In genomic region chr10:35434533-35434932, GRCh38 we compare ENCODE assay signal across 20 cellular contexts.
DNase-seq lines count a peak whose midpoint lies in the region; ATAC-seq, FAIRE-seq and TF ChIP-seq lines count a peak whose summit lies in the region.
"Had no signal": no experiment of that assay in that cellular context is flagged by ENCODE, and none has a peak within 500 bp of the region (broad histone marks: within the 10 kb centered on the region; RNA-seq: fewer than 3 reads in every experiment).

No MANE protein-coding gene starts in this region.

- peaks cover 18% of the 10 kb centered on the region for H3K4me1 ChIP-seq in astrocyte (ENCODE audit: insufficient read depth, low read length)

- TF ChIP-seq CTCF in astrocyte (IDR thresholded peaks at IDR 0.05; ENCODE audit: insufficient read depth, low read depth, low read length) (no peak), GM10266 (IDR thresholded peaks at IDR 0.05; ENCODE audit: control insufficient read depth, insufficient read depth, low read depth, missing control alignments) (no peak)

- H3K36me3 Mint-ChIP-seq in activated T-cell treated with anti-CD3 and anti-CD28 coated beads, Interleukin-2, amount 50 U/mL, for 72 hours (ENCODE audit: insufficient read depth in 2 of 2): peaks cover 21 to 31% of the 10 kb centered on the region in 2 donors
- H3K36me3 Mint-ChIP-seq in astrocyte (ENCODE audit: low read depth, unreplicated experiment): no peaks in the 10 kb centered on the region
- peaks cover 41% of the 10 kb centered on the region for H3K36me3 Mint-ChIP-seq in stimulated activated memory B cell treated with anti-CD40 and anti-IgM and Interleukin-4, amounts not matched to agents 10 μg/mL and 1 μg/mL and 100 μg/mL, for 72 hours

- H3K9me3 ChIP-seq in astrocyte (ENCODE audit: insufficient read depth, low read depth, low read length): no peaks in the 10 kb centered on the region

- H3K9ac ChIP-seq in astrocyte (ENCODE audit: low read length): no peak overlapping the region

- peak overlapping the region; percentile 3 for H3K27ac ChIP-seq in astrocyte (ENCODE audit: low read depth, low read length)
- H3K27ac ChIP-seq: hepatocyte, right atrium auricular region, RWPE1 had no signal

- H3K27me3 ChIP-seq in astrocyte (ENCODE audit: insufficient read depth, low read length): no peaks in the 10 kb centered on the region
- H3K27me3 ChIP-seq: hepatocyte, right atrium auricular region had no signal

- H3K27me3 Mint-ChIP-seq in activated T-cell treated with anti-CD3 and anti-CD28 coated beads, Interleukin-2, amount 50 U/mL, for 72 hours (ENCODE audit: low read depth): no peaks in the 10 kb centered on the region
- H3K27me3 Mint-ChIP-seq in astrocyte (ENCODE audit: low read depth, unreplicated experiment): no peaks in the 10 kb centered on the region
- no peaks in the 10 kb centered on the region for H3K27me3 Mint-ChIP-seq in stimulated activated memory B cell treated with anti-CD40 and anti-IgM and Interleukin-4, amounts not matched to agents 10 μg/mL and 1 μg/mL and 100 μg/mL, for 72 hours

- no peak for DNase-seq in activated T-cell treated with anti-CD3 and anti-CD28 coated beads, Interleukin-2, amount 50 U/mL, for 72 hours
- DNase-seq in activated T-cell treated with anti-CD3 and anti-CD28 coated beads, Interleukin-2, amount 50 U/mL, for 48 hours: no peak
- DNase-seq in astrocyte (ENCODE audit: low read depth) (no peak), GM10266 (ENCODE audit: extremely low spot score) (no peak)
- DNase-seq: ACHN; CD8-positive, alpha-beta memory T cell; H9; kidney; mesendoderm; NCI-H345 had no signal

- no peak overlapping the region for H2AFZ ChIP-seq in astrocyte (ENCODE audit: low read depth, low read length)
- H2AFZ ChIP-seq: hepatocyte had no signal

- peak overlapping the region; percentile 50 for H3K27ac Mint-ChIP-seq in activated T-cell treated with anti-CD3 and anti-CD28 coated beads, Interleukin-2, amount 50 U/mL, for 72 hours
- H3K27ac Mint-ChIP-seq in astrocyte (ENCODE audit: unreplicated experiment): peak overlapping the region; percentile 84
- H3K27ac Mint-ChIP-seq in stimulated activated memory B cell treated with anti-CD40 and anti-IgM and Interleukin-4, amounts not matched to agents 10 μg/mL and 1 μg/mL and 100 μg/mL, for 72 hours: peak overlapping the region; percentile 52

- no peak for FAIRE-seq in astrocyte (lab: Jason Lieb, UNC)
- FAIRE-seq: colon, endometrium, kidney, TTC549 had no signal

- peak overlapping the region; percentile 14 for H3K4me2 ChIP-seq in astrocyte (ENCODE audit: low read length)
- H3K4me2 ChIP-seq: hepatocyte had no signal

- H3K4me1 Mint-ChIP-seq in activated T-cell treated with anti-CD3 and anti-CD28 coated beads, Interleukin-2, amount 50 U/mL, for 72 hours (ENCODE audit: low read depth): peaks cover 58% of the 10 kb centered on the region
- H3K4me1 Mint-ChIP-seq in astrocyte (ENCODE audit: low read depth, unreplicated experiment): peaks cover 28% of the 10 kb centered on the region
- peaks cover 39% of the 10 kb centered on the region for H3K4me1 Mint-ChIP-seq in stimulated activated memory B cell treated with anti-CD40 and anti-IgM and Interleukin-4, amounts not matched to agents 10 μg/mL and 1 μg/mL and 100 μg/mL, for 72 hours

- H3K36me3 ChIP-seq in astrocyte (ENCODE audit: insufficient read depth, low read length): no peaks in the 10 kb centered on the region
- H3K36me3 ChIP-seq: right atrium auricular region had no signal

- H4K20me1 ChIP-seq in astrocyte (ENCODE audit: insufficient read depth, low read length): peaks cover 67% of the 10 kb centered on the region

- peak; percentile 85 to 88 for ATAC-seq in activated T-cell treated with anti-CD3 and anti-CD28 coated beads, Interleukin-2, amount 50 U/mL, for 72 hours (replicated peaks in 1 of 2)
- ATAC-seq in HG02610 (IDR thresholded peaks at IDR 0.05; ENCODE audit: unreplicated experiment) (peak; percentile 75), GM18909 (IDR thresholded peaks at IDR 0.05; ENCODE audit: poor library complexity, unreplicated experiment) (no peak), HG03108 (IDR thresholded peaks at IDR 0.05; ENCODE audit: unreplicated experiment) (no peak)
- ATAC-seq in stimulated activated memory B cell treated with anti-CD40 and anti-IgM and Interleukin-4, amounts not matched to agents 10 μg/mL and 1 μg/mL and 100 μg/mL, for 72 hours: no peak

- H3K9me3 Mint-ChIP-seq in activated T-cell treated with anti-CD3 and anti-CD28 coated beads, Interleukin-2, amount 50 U/mL, for 72 hours: peaks cover 15% of the 10 kb centered on the region in 2 donors
- H3K9me3 Mint-ChIP-seq in astrocyte (ENCODE audit: unreplicated experiment): no peaks in the 10 kb centered on the region
- H3K9me3 Mint-ChIP-seq in stimulated activated memory B cell treated with anti-CD40 and anti-IgM and Interleukin-4, amounts not matched to agents 10 μg/mL and 1 μg/mL and 100 μg/mL, for 72 hours: peaks cover 18% of the 10 kb centered on the region
- H3K9me3 Mint-ChIP-seq: H9 had no signal

- no peak overlapping the region for H3K4me3 ChIP-seq in astrocyte (ENCODE audit: insufficient read depth, low read depth, low read length)
- H3K4me3 ChIP-seq: hepatocyte, right atrium auricular region had no signal

- peak overlapping the region; percentile 50 to 61 for H3K4me3 Mint-ChIP-seq in activated T-cell treated with anti-CD3 and anti-CD28 coated beads, Interleukin-2, amount 50 U/mL, for 72 hours
- H3K4me3 Mint-ChIP-seq in astrocyte (ENCODE audit: unreplicated experiment): no peak overlapping the region
- no peak overlapping the region for H3K4me3 Mint-ChIP-seq in stimulated activated memory B cell treated with anti-CD40 and anti-IgM and Interleukin-4, amounts not matched to agents 10 μg/mL and 1 μg/mL and 100 μg/mL, for 72 hours
- H3K4me3 Mint-ChIP-seq: H9 had no signal

- peaks cover 94% of the 10 kb centered on the region for H3K79me2 ChIP-seq in astrocyte (ENCODE audit: insufficient read depth, low read length)

Comparison
In these comparisons a context has a peak if more than half of its experiments do, and no peak if none do; other contexts are left out.
1. ATAC-seq: peak in activated T-cell treated with anti-CD3 and anti-CD28 coated beads, Interleukin-2, amount 50 U/mL, for 72 hours (2 of 2) and HG02610 (single experiment); none in stimulated activated memory B cell treated with anti-CD40 and anti-IgM and Interleukin-4, amounts not matched to agents 10 μg/mL and 1 μg/mL and 100 μg/mL, for 72 hours (single experiment), GM18909 (single experiment) and HG03108 (single experiment).
2. H3K4me3 Mint-ChIP-seq: peak in activated T-cell treated with anti-CD3 and anti-CD28 coated beads, Interleukin-2, amount 50 U/mL, for 72 hours (2 of 2); none in astrocyte (single experiment) and stimulated activated memory B cell treated with anti-CD40 and anti-IgM and Interleukin-4, amounts not matched to agents 10 μg/mL and 1 μg/mL and 100 μg/mL, for 72 hours (single experiment).
3. Peak in every context shown above with its lines, with median percentiles within 50 percentile points of each other: H3K27ac Mint-ChIP-seq.